31 cellular contexts compared by ENCODE assay signal in genomic region chr2:207214446-207214845, GRCh38.
"Had no signal": no experiment of that assay in that cellular context is flagged by ENCODE, and none has a peak within 500 bp of the region (broad histone marks: within the 10 kb centered on the region; RNA-seq: fewer than 3 reads in every experiment).

No MANE protein-coding gene starts in this region.

- H3K27me3 Mint-ChIP-seq: naive thymus-derived CD8-positive, alpha-beta T cell had no signal

- H3K27ac Mint-ChIP-seq: immature natural killer cell; naive thymus-derived CD8-positive, alpha-beta T cell; nephron had no signal

- DNase-seq: hypothalamus; immature natural killer cell; kidney; left colon; left lung; lower lobe of right lung; mammary epithelial cell; mesenchymal stem cell; naive thymus-derived CD8-positive, alpha-beta T cell; nucleus accumbens; pancreas; posterior cingulate gyrus; retina; right cardiac atrium; stimulated activated CD4-positive, alpha-beta T cell treated with anti-CD3 and anti-CD28 coated beads, Interleukin-12 subunit alpha, Interleukin-12 subunit beta, amount 100 ng/mL, for 4 hours; stimulated activated CD4-positive, alpha-beta T cell treated with anti-CD3 and anti-CD28 coated beads, Interleukin-15, amount 100 ng/mL, for 24 hours; stimulated activated CD4-positive, alpha-beta T cell treated with anti-CD3 and anti-CD28 coated beads, Interleukin-2, amount 100 ng/mL, for 24 hours; stimulated activated CD4-positive, alpha-beta T cell treated with anti-CD3 and anti-CD28 coated beads, Interleukin-4, amount 100 ng/mL, for 1 hour; stimulated activated naive CD4-positive, alpha-beta T cell treated with Interleukin-2 at 50 U/mL for 16 hours; tibial artery; trophoblast cell; upper lobe of right lung had no signal

- FAIRE-seq: islet of Langerhans, kidney, pancreas, urothelium cell line had no signal

- H3K9me3 Mint-ChIP-seq: immature natural killer cell had no signal

- H3K4me1 Mint-ChIP-seq: immature natural killer cell; naive thymus-derived CD8-positive, alpha-beta T cell had no signal

- H3K27me3 ChIP-seq: left lung, pancreas, suprapubic skin, tibial artery, upper lobe of right lung had no signal

- H3K27ac ChIP-seq: left lung, lower lobe of right lung, pancreas, prostate gland, skin epidermis, suprapubic skin, thoracic aorta, tibial artery, upper lobe of right lung had no signal

- H3K4me3 ChIP-seq: left lung, lower lobe of right lung, pancreas, prostate gland, skin epidermis, suprapubic skin, thoracic aorta, tibial artery, upper lobe of right lung had no signal

- ATAC-seq: left colon; left lung; lower lobe of right lung; naive thymus-derived CD8-positive, alpha-beta T cell; pancreas; right cardiac atrium; sciatic nerve; upper lobe of right lung had no signal

- H3K4me3 Mint-ChIP-seq: immature natural killer cell; naive thymus-derived CD8-positive, alpha-beta T cell; nephron; neural crest cell had no signal

- H3K36me3 ChIP-seq: left lung, lower lobe of right lung, pancreas, prostate gland, suprapubic skin, thoracic aorta, tibial artery, upper lobe of right lung had no signal

- H3K9me3 ChIP-seq: left lung, lower lobe of right lung, pancreas, prostate gland, suprapubic skin, thoracic aorta, tibial artery, upper lobe of right lung had no signal

- H3K4me1 ChIP-seq: left lung, lower lobe of right lung, pancreas, prostate gland, tibial artery, upper lobe of right lung had no signal
